In genomic region chr7:149846436-149847046, GRCh38 we compare ENCODE assay signal across 11 cellular contexts. TPM values are rescaled to one million over a fixed set of nuclear protein-coding genes. Genes with fewer than 3 reads are reported as not detected.
A peak's percentile ranks its signal among the peaks of the same experiment; 100 is the strongest.
DNase-seq lines count a peak whose midpoint lies in the region; ATAC-seq and TF ChIP-seq lines count a peak whose summit lies in the region.
"Had no signal": no experiment of that assay in that cellular context is flagged by ENCODE, and none has a peak within 500 bp of the region (broad histone marks: within the 10 kb centered on the region; RNA-seq: fewer than 3 reads in every experiment).

No MANE protein-coding gene starts in this region.

- no peaks in the 10 kb centered on the region for H3K27me3 ChIP-seq in PC-9 (ENCODE audit: insufficient read depth, low read depth)

- no peaks in the 10 kb centered on the region for H3K36me3 ChIP-seq in PC-9 (ENCODE audit: low read depth)

- H3K9me2 ChIP-seq in PC-9 (ENCODE audit: insufficient read depth), result no peaks in the 10 kb centered on the region

- TF ChIP-seq CTCF in PC-9 (conservative IDR thresholded peaks at IDR 0.05), result no peak

- DNase-seq in fibroblast of peridontal ligament (ENCODE audit: extremely low read depth) (peak; percentile 47), NCI-H1694 treated with DMSO at 0.1 percent for 48 hours (lab: John Stamatoyannopoulos, UW) (no peak), iPS-NIHi11 (ENCODE audit: low spot score) (no peak), PC-9 (no peak), NCI-H1105 treated with DMSO at 0.1 percent for 48 hours (lab: John Stamatoyannopoulos, UW) (no peak)
- DNase-seq: activated naive CD4-positive, alpha-beta T cell treated with Interleukin-2 at 50 U/mL for 16 hours; NCI-H1436 treated with DMSO at 0.1 percent for 48 hours; T-cell had no signal

- no peak overlapping the region for H3K27ac ChIP-seq in PC-9

- H4K20me1 ChIP-seq in PC-9 (ENCODE audit: insufficient read depth), result no peaks in the 10 kb centered on the region

- no peaks in the 10 kb centered on the region for H3K4me1 ChIP-seq in PC-9 (replicated peaks; ENCODE audit: insufficient read depth)

- CTCF ChIA-PET in PC-9 (lab: Charles Lee), result interaction anchor here (0.6 to 1.0 kb wide), 2 partner anchors 91 to 608 kb away, joined by 3 to 4 read pairs; no protein-coding TSS in a partner anchor

- ATAC-seq in GM18858 (IDR thresholded peaks at IDR 0.05; ENCODE audit: unreplicated experiment), result peak; percentile 85
- ATAC-seq in GM21526 (IDR thresholded peaks at IDR 0.05; ENCODE audit: low FRiP score, unreplicated experiment), result peak; percentile 79
- peak; percentile 82 for ATAC-seq in HG03097 (IDR thresholded peaks at IDR 0.05; ENCODE audit: low FRiP score, unreplicated experiment)
- ATAC-seq: T-cell had no signal

- no peaks in the 10 kb centered on the region for H3F3A ChIP-seq in PC-9 (ENCODE audit: insufficient read depth, low read depth)

- H3K4me3 ChIP-seq in PC-9, result no peak overlapping the region

- no peaks in the 10 kb centered on the region for H3K9me3 ChIP-seq in PC-9 (ENCODE audit: insufficient read depth, low read depth)

- no peaks in the 10 kb centered on the region for H3K79me2 ChIP-seq in PC-9 (ENCODE audit: low read depth)

- no peak overlapping the region for H2AFZ ChIP-seq in PC-9

- no TSS peak for BruUV-seq in PC-9 (replicated peaks; lab: Mats Ljungman, UMichigan)

- intact Hi-C loops in PC-9 (cut with micrococcal nuclease; ENCODE audit: unreplicated experiment), result no loop called here

- POLR2A ChIA-PET in PC-9 (lab: Charles Lee; ENCODE audit: unreplicated experiment), result interaction anchor here (0.6 to 0.9 kb wide), 2 partner anchors 8 to 9 kb away, joined by 3 to 4 read pairs; partner anchors contain the start of gene ZNF862

- H3K4me2 ChIP-seq in PC-9, result no peak overlapping the region

RNA-seq across cellular contexts. Expression of gene ZNF862, which starts 8.4 kb away (rescaled TPM):
- 42.4 and 43.6 TPM in 2 replicates for total RNA-seq in PC-9 (2021)

RNA-seq across cellular contexts. Expression of gene ATP6V0E2, which starts 27.2 kb away (rescaled TPM):
- total RNA-seq in PC-9 (2021), result 35.6 and 40.7 TPM in 2 replicates
